ENCODE assay signal across 9 cellular contexts in genomic region chr20:21396921-21397340, GRCh38. TPM values are rescaled to one million over a fixed set of nuclear protein-coding genes. Genes with fewer than 3 reads are reported as not detected.
DNase-seq lines count a peak whose midpoint lies in the region; ATAC-seq and TF ChIP-seq lines count a peak whose summit lies in the region.
"Had no signal": no experiment of that assay in that cellular context is flagged by ENCODE, and none has a peak within 500 bp of the region (broad histone marks: within the 10 kb centered on the region; RNA-seq: fewer than 3 reads in every experiment).

No MANE protein-coding gene starts in this region.

- no peaks in the 10 kb centered on the region for H3K36me3 ChIP-seq in osteoblast (ENCODE audit: insufficient read depth, low read length)

- no peak overlapping the region for H3K27ac Mint-ChIP-seq in effector memory CD8-positive, alpha-beta T cell

- H3K27me3 ChIP-seq in osteoblast (ENCODE audit: insufficient read depth, low read length) = peaks cover 98% of the 10 kb centered on the region

- DNase-seq in NCI-H2081 (lab: John Stamatoyannopoulos, UW) (peak; percentile 46 to 52), NCI-H2081 treated with DMSO at 0.1 percent for 48 hours (lab: John Stamatoyannopoulos, UW) (no peak), M059J (ENCODE audit: low read depth) (peak; percentile 39), osteoblast (ENCODE audit: insufficient read length, low spot score, missing footprints) (peak; percentile 69)
- DNase-seq in effector memory CD8-positive, alpha-beta T cell = no peak
- DNase-seq: activated CD4-positive, alpha-beta T cell treated with anti-CD3 and anti-CD28 coated beads, Interleukin-2, amount 50 U/mL, for 48 hours had no signal

- no peak overlapping the region for H3K4me3 ChIP-seq in osteoblast (ENCODE audit: insufficient read depth, low read length)

- ATAC-seq in effector memory CD8-positive, alpha-beta T cell (replicated peaks) = peak; percentile 39
- ATAC-seq in GM18511 (IDR thresholded peaks at IDR 0.05; ENCODE audit: unreplicated experiment) (no peak), HG02938 (IDR thresholded peaks at IDR 0.05; ENCODE audit: unreplicated experiment) (no peak), HG02870 (IDR thresholded peaks at IDR 0.05; ENCODE audit: unreplicated experiment) (no peak)

- H3K27ac ChIP-seq in osteoblast (ENCODE audit: low read depth, low read length) = no peak overlapping the region

- peaks cover 6% of the 10 kb centered on the region for H4K20me1 ChIP-seq in osteoblast (ENCODE audit: insufficient read depth, low read length)

- H3K9me3 ChIP-seq in osteoblast (ENCODE audit: low read depth, low read length) = no peaks in the 10 kb centered on the region

- H3K27me3 Mint-ChIP-seq in effector memory CD8-positive, alpha-beta T cell = peaks cover 69 to 72% of the 10 kb centered on the region in 2 donors

- no peaks in the 10 kb centered on the region for H3K79me2 ChIP-seq in osteoblast (ENCODE audit: insufficient read depth, low read length)

- no peaks in the 10 kb centered on the region for H3K4me1 ChIP-seq in osteoblast (ENCODE audit: insufficient read depth, low read length)

- no peaks in the 10 kb centered on the region for H3K9me3 Mint-ChIP-seq in effector memory CD8-positive, alpha-beta T cell

- no peak overlapping the region for H3K4me2 ChIP-seq in osteoblast (ENCODE audit: insufficient read depth, low read length)

- H3K4me3 Mint-ChIP-seq in effector memory CD8-positive, alpha-beta T cell = no peak overlapping the region

- H3K4me1 Mint-ChIP-seq in effector memory CD8-positive, alpha-beta T cell (ENCODE audit: low read depth in 2 of 2) = peaks cover 6 to 7% of the 10 kb centered on the region in 2 donors

- no peak for TF ChIP-seq CTCF in osteoblast (IDR thresholded peaks at IDR 0.05; ENCODE audit: extremely low read depth, low read depth, low read length)

- no peak overlapping the region for H2AFZ ChIP-seq in osteoblast (ENCODE audit: low read length)

- peaks cover 9% of the 10 kb centered on the region for H3K36me3 Mint-ChIP-seq in effector memory CD8-positive, alpha-beta T cell (ENCODE audit: insufficient read depth)

RNA-seq across cellular contexts. Expression of gene NKX2-4, which starts 0.4 kb away (rescaled TPM):
- 0.86 and 1.2 TPM in 2 replicates for total RNA-seq in M059J (2014; rRNA removed; shearing (Covaris generic))
- total RNA-seq in osteoblast = not detected in 2 replicates

Comparison
In these comparisons a context has a peak if more than half of its experiments do, and no peak if none do; other contexts are left out.
1. DNase-seq: peak in NCI-H2081 (2 of 2), M059J (single experiment) and osteoblast (single experiment); none in NCI-H2081 treated with DMSO at 0.1 percent for 48 hours (single experiment) and effector memory CD8-positive, alpha-beta T cell (0 of 3).